In the genomic region with DNA sequence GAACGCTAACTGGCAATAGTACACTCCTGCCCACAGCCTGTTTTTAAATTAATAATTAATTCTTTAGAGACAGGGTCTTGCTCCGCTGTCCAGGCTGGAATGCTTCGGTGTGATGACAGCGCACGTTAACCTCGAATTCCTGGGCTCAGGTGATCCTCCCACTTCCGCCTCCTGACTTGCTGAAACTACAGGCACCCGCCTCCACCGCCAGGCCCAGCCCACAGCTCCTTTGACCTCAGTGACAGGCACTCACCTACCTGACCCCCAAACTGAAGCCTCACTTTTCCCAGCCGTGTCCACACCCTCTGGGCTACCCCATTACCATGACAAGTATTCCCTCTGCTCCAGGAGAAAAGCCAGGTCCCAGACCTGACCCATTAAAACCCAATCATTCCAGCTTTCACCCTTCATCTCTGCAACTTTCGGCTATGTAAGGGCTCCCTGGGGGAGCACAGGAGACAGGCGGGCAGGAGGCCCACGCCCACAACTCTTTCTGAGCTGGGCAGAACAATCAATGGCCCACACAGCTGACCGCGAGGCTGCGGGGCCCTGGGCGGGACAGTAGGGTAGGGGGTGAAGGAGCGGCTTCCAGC, we compare ENCODE assay signal across 8 cellular contexts. TPM values are rescaled to one million over a fixed set of nuclear protein-coding genes. Genes with fewer than 3 reads are reported as not detected.
A peak's percentile ranks its signal among the peaks of the same experiment; 100 is the strongest.
DNase-seq lines count a peak whose midpoint lies in the region; ATAC-seq and TF ChIP-seq lines count a peak whose summit lies in the region.

No MANE protein-coding gene starts in this region.

- no peaks in the 10 kb centered on the region for H3K9me3 Mint-ChIP-seq in natural killer cell

- DNase-seq in colonic mucosa (peak; percentile 87), natural killer cell (no peak), SKM-1 (lab: John Stamatoyannopoulos, UW; ENCODE audit: unreplicated experiment) (no peak), DMS153 treated with DMSO at 0.1 percent for 48 hours (lab: John Stamatoyannopoulos, UW; ENCODE audit: unreplicated experiment) (no peak), NCI-H2227 treated with DMSO at 0.1 percent for 48 hours (lab: John Stamatoyannopoulos, UW) (no peak), NOMO-1 (lab: John Stamatoyannopoulos, UW; ENCODE audit: unreplicated experiment in 2 of 2) (no peak)

- peaks cover 56% of the 10 kb centered on the region for H4K20me1 ChIP-seq in BLaER1
- no peaks in the 10 kb centered on the region for H4K20me1 ChIP-seq in KMS-11 (ENCODE audit: insufficient read depth)

- peak overlapping the region; percentile 57; the same call in 1 of the 2 replicates for H2AFZ ChIP-seq in KMS-11 (ENCODE audit: low read depth)

- H3K79me2 ChIP-seq in KMS-11 (ENCODE audit: insufficient read depth, low read depth) = no peaks in the 10 kb centered on the region

- H3K27ac Mint-ChIP-seq in natural killer cell = peak overlapping the region; percentile 56 to 75

- H3K27me3 ChIP-seq in BLaER1 = peaks cover 44% of the 10 kb centered on the region
- no peaks in the 10 kb centered on the region; the same call in 1 of the 2 replicates for H3K27me3 ChIP-seq in KMS-11 (ENCODE audit: insufficient read depth, low read depth)
- peaks cover 20% of the 10 kb centered on the region for H3K27me3 ChIP-seq in colonic mucosa

- peak overlapping the region; percentile 77 for H3K9ac ChIP-seq in BLaER1
- peak overlapping the region; percentile 39; the same call in 1 of the 2 replicates for H3K9ac ChIP-seq in KMS-11
- H3K9ac ChIP-seq in colonic mucosa (ENCODE audit: low read depth in 2 of 2, low read length in 2 of 2) = peak overlapping the region; percentile 92 to 93

- peaks cover 28% of the 10 kb centered on the region for H3K36me3 ChIP-seq in BLaER1
- H3K36me3 ChIP-seq in KMS-11 (ENCODE audit: insufficient read depth) = no peaks in the 10 kb centered on the region
- H3K36me3 ChIP-seq in colonic mucosa = no peaks in the 10 kb centered on the region

- peaks cover 0 to 2% of the 10 kb centered on the region in 2 donors for H3K27me3 Mint-ChIP-seq in natural killer cell (ENCODE audit: low read depth in 2 of 2)

- intact Hi-C loops in colonic mucosa (cut with DNase I) = loop anchor here (10.0 kb wide), 1 partner anchor 165 kb away; no protein-coding TSS in a partner anchor
- intact Hi-C loops in natural killer cell (cut with micrococcal nuclease) = loop anchor here (1.0 kb wide), 1 partner anchor 8 kb away; no protein-coding TSS in a partner anchor

- H3K4me1 ChIP-seq in BLaER1 (peaks cover 58% of the 10 kb centered on the region), KMS-11 (ENCODE audit: low read depth, poor library complexity, severe bottlenecking) (peaks cover 13% of the 10 kb centered on the region), colonic mucosa (peaks cover 13% of the 10 kb centered on the region)

- H3K4me3 ChIP-seq in BLaER1 = peak overlapping the region; percentile 97
- H3K4me3 ChIP-seq in KMS-11 (IDR thresholded peaks at IDR 0.05; ENCODE audit: insufficient read depth, low read depth, low read length) = no peak overlapping the region
- H3K4me3 ChIP-seq in colonic mucosa = peak overlapping the region; percentile 52

- no peak for TF ChIP-seq CTCF in KMS-11 (conservative IDR thresholded peaks at IDR 0.05; ENCODE audit: low read depth, low read length)
- no peak for TF ChIP-seq CTCF in colonic mucosa (IDR thresholded peaks at IDR 0.05)
- TF ChIP-seq CTCF in natural killer cell (IDR thresholded peaks at IDR 0.05) = no peak

- H3K27ac ChIP-seq in BLaER1 (peak overlapping the region; percentile 75), KMS-11 (no peak overlapping the region), colonic mucosa (peak overlapping the region; percentile 93)

- ATAC-seq in natural killer cell = no peak

- H3K4me1 Mint-ChIP-seq in natural killer cell = peaks cover 5 to 18% of the 10 kb centered on the region in 2 donors

- peak overlapping the region; percentile 67 for H3K4me3 Mint-ChIP-seq in natural killer cell

- no peaks in the 10 kb centered on the region for H3K36me3 Mint-ChIP-seq in natural killer cell

- H3K9me3 ChIP-seq in BLaER1 (no peaks in the 10 kb centered on the region), colonic mucosa (no peaks in the 10 kb centered on the region)

- H3K4me2 ChIP-seq in BLaER1 = peak overlapping the region; percentile 99
- peak overlapping the region; percentile 71 for H3K4me2 ChIP-seq in KMS-11

RNA-seq across cellular contexts. Expression of a gene that starts 0.7 kb away (rescaled TPM):
- total RNA-seq in colonic mucosa (10 to 100 TPM in 1 of 2 donors, 1 to 10 TPM in 1; 9.8 to 13.6 TPM), natural killer cell (1 to 10 TPM; 3.5 to 5.2 (median 5.0) TPM)

RNA-seq across cellular contexts. Expression of a gene that starts 1.0 kb away (rescaled TPM):
- total RNA-seq in colonic mucosa = 100 to 1,000 TPM; 108 to 139 TPM
- 10 to 100 TPM; 19.0 to 21.7 (median 20.0) TPM for total RNA-seq in natural killer cell

RNA-seq across cellular contexts. Expression of a gene that starts 16.5 kb away (rescaled TPM):
- total RNA-seq in colonic mucosa = 10 to 100 TPM; 29.4 to 41.9 TPM
- total RNA-seq in natural killer cell = 10 to 100 TPM; 46.1 to 52.0 (median 46.9) TPM

RNA-seq across cellular contexts. Expression of a gene that starts 22.5 kb away (rescaled TPM):
- 1 to 10 TPM; 2.8 to 3.2 TPM for total RNA-seq in colonic mucosa
- total RNA-seq in natural killer cell = 1 to 10 TPM; 1.5 to 2.4 (median 2.2) TPM

RNA-seq across cellular contexts. Expression of a gene that starts 24.4 kb away (rescaled TPM):
- total RNA-seq in colonic mucosa (10 to 100 TPM; 38.4 to 67.0 TPM), natural killer cell (10 to 100 TPM; 27.6 to 35.0 (median 30.6) TPM)

Comparison
In these comparisons a context has a peak if more than half of its experiments do, and no peak if none do; other contexts are left out.
1. H3K9ac ChIP-seq: peak in every context shown above with its lines; median percentile 92 in colonic mucosa; 77 in BLaER1; 39 in KMS-11.
2. RNA of a gene that starts 1.0 kb away (total RNA-seq): 108 to 139 TPM in colonic mucosa; 19.0 to 21.7 TPM in natural killer cell; every median in the first group is over 4 times any median in the second.